10 cellular contexts compared by ENCODE assay signal in genomic region chr7:44378744-44379143, GRCh38. TPM values are rescaled to one million over a fixed set of nuclear protein-coding genes. Genes with fewer than 3 reads are reported as not detected.
DNase-seq lines count a peak whose midpoint lies in the region; ATAC-seq, FAIRE-seq and TF ChIP-seq lines count a peak whose summit lies in the region.
"Had no signal": no experiment of that assay in that cellular context is flagged by ENCODE, and none has a peak within 500 bp of the region (broad histone marks: within the 10 kb centered on the region; RNA-seq: fewer than 3 reads in every experiment).

No MANE protein-coding gene starts in this region.

- no peaks in the 10 kb centered on the region for H3K27me3 ChIP-seq in psoas muscle (ENCODE audit: insufficient read depth in 3 of 3, low read length in 2 of 3)

- no peaks in the 10 kb centered on the region for H3K9me3 ChIP-seq in kidney (ENCODE audit: control insufficient read depth in 1 of 2, low read length in 2 of 2)
- H3K9me3 ChIP-seq in psoas muscle = no peaks in the 10 kb centered on the region
- H3K9me3 ChIP-seq: thoracic aorta had no signal

- H3K27ac ChIP-seq in kidney (ENCODE audit: low read depth in 2 of 2, low read length in 2 of 2) = no peak overlapping the region
- H3K27ac ChIP-seq in psoas muscle = no peak overlapping the region
- H3K27ac ChIP-seq: thoracic aorta had no signal

- no peaks in the 10 kb centered on the region for H3K9me3 Mint-ChIP-seq in HFFc6

- H3K36me3 ChIP-seq in kidney (ENCODE audit: control insufficient read depth in 1 of 2, insufficient read depth in 2 of 2, low read length in 2 of 2) = no peaks in the 10 kb centered on the region
- no peaks in the 10 kb centered on the region for H3K36me3 ChIP-seq in psoas muscle (ENCODE audit: insufficient read depth in 1 of 2, low read depth in 1 of 2)
- H3K36me3 ChIP-seq: thoracic aorta had no signal

- ATAC-seq in HG02938 (IDR thresholded peaks at IDR 0.05; ENCODE audit: unreplicated experiment) (no peak), HG02885 (IDR thresholded peaks at IDR 0.05; ENCODE audit: poor library complexity, unreplicated experiment) (no peak), psoas muscle (no peak)
- ATAC-seq: esophagus mucosa had no signal

- H3K4me3 ChIP-seq in AG09309 (ENCODE audit: control insufficient read depth, low read depth, low read length) (no peak overlapping the region), kidney (ENCODE audit: low read length in 2 of 2) (no peak overlapping the region), psoas muscle (no peak overlapping the region)
- H3K4me3 ChIP-seq: thoracic aorta had no signal

- WGBS in psoas muscle, 3 donors = 73 to 77% (median 75%) methylated on average over 3 of the region's 3 CpGs

- FAIRE-seq in kidney (lab: Jason Lieb, UNC) = no peak

- H3K36me3 Mint-ChIP-seq in HFFc6 (ENCODE audit: low read depth) = no peaks in the 10 kb centered on the region

- no peaks in the 10 kb centered on the region for H3K4me1 ChIP-seq in kidney (ENCODE audit: control insufficient read depth in 1 of 2, insufficient read depth in 1 of 2, low read depth in 1 of 2, low read length in 2 of 2)
- H3K4me1 ChIP-seq in psoas muscle = peaks cover 23% of the 10 kb centered on the region

- peak overlapping the region; percentile 72 for H3K4me3 Mint-ChIP-seq in HFFc6

- intact Hi-C loops in kidney (cut with DNase I) = no loop called here
- intact Hi-C loops in psoas muscle (cut with DNase I) = loop anchor here (10.0 kb wide), 1 partner anchor 186 kb away; no protein-coding TSS in a partner anchor

- peaks cover 64% of the 10 kb centered on the region for H3K4me1 Mint-ChIP-seq in HFFc6 (ENCODE audit: low read depth)

- TF ChIP-seq CTCF in AG09309 (IDR thresholded peaks at IDR 0.05; ENCODE audit: control insufficient read depth, insufficient read depth, low read depth, low read length, missing control alignments) (no peak), HFFc6 (IDR thresholded peaks at IDR 0.05) (peak; percentile 39; the same call in 1 of the 2 replicates), kidney (IDR thresholded peaks at IDR 0.05; ENCODE audit: borderline replicate concordance, extremely low read depth, insufficient read depth) (no peak), psoas muscle (IDR thresholded peaks at IDR 0.05) (no peak)

- peak; percentile 71 for DNase-seq in AG09309 (ENCODE audit: low read depth)
- DNase-seq in HFFc6 = peak; percentile 86
- DNase-seq in amniotic stem cell (lab: John Stamatoyannopoulos, UW) = peak; percentile 10
- DNase-seq in kidney = peak; percentile 14
- DNase-seq in amygdala (lab: John Stamatoyannopoulos, UW) = no peak
- DNase-seq in psoas muscle = no peak

- H3K27me3 Mint-ChIP-seq in HFFc6 (ENCODE audit: insufficient read depth) = peaks cover 7% of the 10 kb centered on the region

- no peak overlapping the region for H3K9ac ChIP-seq in kidney (ENCODE audit: low read length in 2 of 2)

- peak overlapping the region; percentile 93 for H3K27ac Mint-ChIP-seq in HFFc6

RNA-seq across cellular contexts. Expression of gene CAMK2B, which starts 53.4 kb away (rescaled TPM):
- total RNA-seq in HFFc6 (2021; fragmentation: NEBNext Ultra II Directional; extraction: Animal tissue kit (Norgen Biotek cat#: 25700)) = under 1 TPM in 2 of 6 experiments, not detected in 4; 0.11 to 0.41 TPM
- 1.1 TPM for total RNA-seq in kidney
- polyA plus RNA-seq in kidney (ENCODE audit: insufficient read depth, low read depth, low replicate concordance) = 3.2 TPM
- total RNA-seq in psoas muscle = 10 to 100 TPM; 50.0 to 81.4 (median 67.2) TPM
- 10 to 100 TPM; 14.5 to 24.3 (median 19.9) TPM for polyA plus RNA-seq in psoas muscle

Comparison
In these comparisons a context has a peak if more than half of its experiments do, and no peak if none do; other contexts are left out.
1. DNase-seq: peak in AG09309 (single experiment), HFFc6 (single experiment), amniotic stem cell (single experiment) and kidney (single experiment); none in amygdala (0 of 56) and psoas muscle (0 of 2).
2. RNA of gene CAMK2B, which starts 53.4 kb away (total RNA-seq): 50.0 to 81.4 TPM in psoas muscle; 1.1 TPM in kidney (single experiment) and 0.11 to 0.41 TPM in HFFc6; every median in the first group is over 10 times any median in the second.